In genomic region chr1:235011064-235011598, GRCh38 we compare ENCODE assay signal across 8 cellular contexts.
DNase-seq lines count a peak whose midpoint lies in the region; ATAC-seq and TF ChIP-seq lines count a peak whose summit lies in the region.

No MANE protein-coding gene starts in this region.

- POLR2A ChIA-PET in naive thymus-derived CD4-positive, alpha-beta T cell (lab: Charles Lee): interaction anchor here (1.0 to 1.7 kb wide), 6 partner anchors 32 to 533 kb away, joined by 3 to 22 read pairs (median 4); partner anchors contain the start of genes IRF2BP2 and TARBP1

- CTCF ChIA-PET in naive thymus-derived CD4-positive, alpha-beta T cell (lab: Charles Lee): interaction anchor here (1.1 to 1.2 kb wide), 2 partner anchors 32 to 511 kb away, joined by 3 to 7 read pairs; no protein-coding TSS in a partner anchor

- in situ Hi-C loops in transverse colon (cut with MboI; ENCODE audit: low pct_ligation_motif_present in 1 of 4, low pct_unique_long_range_greater_than_20kb in 1 of 4, low sequenced_read_pairs in 3 of 4): no loop called here

- no peak for TF ChIP-seq EP300 in transverse colon (IDR thresholded peaks at IDR 0.05; ENCODE audit: low read depth)

- H3K27ac ChIP-seq in naive thymus-derived CD4-positive, alpha-beta T cell (ENCODE audit: low read depth, low read length): peak overlapping the region; percentile 91
- H3K27ac ChIP-seq in transverse colon: peak overlapping the region in 3 of 4 donors; percentile 8 to 59 (median 35)

- H3K27ac Mint-ChIP-seq in activated T-cell treated with anti-CD3 and anti-CD28 coated beads, Interleukin-2, amount 50 U/mL, for 72 hours: peak overlapping the region; percentile 97
- peak overlapping the region; percentile 91 to 98 (median 97) for H3K27ac Mint-ChIP-seq in naive thymus-derived CD4-positive, alpha-beta T cell
- no peak overlapping the region for H3K27ac Mint-ChIP-seq in type B pancreatic cell

- 74% methylated on average over 7 of the region's 7 CpGs; no CpG with 5 or more reads in 1 of the 2 donors for WGBS in transverse colon (ENCODE audit: low coverage in 1 of 2), 2 donors

- no peaks in the 10 kb centered on the region for H3K27me3 Mint-ChIP-seq in activated T-cell treated with anti-CD3 and anti-CD28 coated beads, Interleukin-2, amount 50 U/mL, for 72 hours (ENCODE audit: low read depth)
- peaks cover 0 to 5% (median 0%) of the 10 kb centered on the region in 5 donors for H3K27me3 Mint-ChIP-seq in naive thymus-derived CD4-positive, alpha-beta T cell
- no peaks in the 10 kb centered on the region for H3K27me3 Mint-ChIP-seq in type B pancreatic cell

- peaks cover 27 to 34% of the 10 kb centered on the region in 2 donors for H3K4me1 ChIP-seq in naive thymus-derived CD4-positive, alpha-beta T cell (ENCODE audit: control insufficient read depth in 2 of 2, insufficient read depth in 2 of 2, low read length in 2 of 2)
- peaks cover 0 to 11% (median 3%) of the 10 kb centered on the region in 4 donors for H3K4me1 ChIP-seq in transverse colon

- H3K4me3 ChIP-seq in naive thymus-derived CD4-positive, alpha-beta T cell (ENCODE audit: low read length): peak overlapping the region; percentile 48
- H3K4me3 ChIP-seq in transverse colon: no peak overlapping the region

- peak overlapping the region; percentile 73 to 76 for H3K4me3 Mint-ChIP-seq in activated T-cell treated with anti-CD3 and anti-CD28 coated beads, Interleukin-2, amount 50 U/mL, for 72 hours
- peak overlapping the region; percentile 72 to 84 (median 80) for H3K4me3 Mint-ChIP-seq in naive thymus-derived CD4-positive, alpha-beta T cell
- H3K4me3 Mint-ChIP-seq in type B pancreatic cell: no peak overlapping the region

- no peaks in the 10 kb centered on the region for H3K9me3 ChIP-seq in naive thymus-derived CD4-positive, alpha-beta T cell (ENCODE audit: control insufficient read depth in 2 of 3, low read length in 3 of 3)
- H3K9me3 ChIP-seq in transverse colon: no peaks in the 10 kb centered on the region

- peak; percentile 53 for DNase-seq in activated gamma-delta T cell treated with anti-CD3 and anti-CD28 coated beads, Interleukin-2, amount 50 U/mL, for 16 hours (ENCODE audit: low read depth)
- DNase-seq in activated gamma-delta T cell treated with Interleukin-2 at 50 U/mL for 16 hours (no peak), transverse colon (no peak), type B pancreatic cell (ENCODE audit: extremely low spot score, unreplicated experiment) (no peak), DMS79 treated with DMSO at 0.1 percent for 48 hours (lab: John Stamatoyannopoulos, UW) (no peak), NCI-H1436 treated with DMSO at 0.1 percent for 48 hours (lab: John Stamatoyannopoulos, UW) (no peak)
- peak; percentile 81 to 88 for DNase-seq in activated T-cell treated with anti-CD3 and anti-CD28 coated beads, Interleukin-2, amount 50 U/mL, for 72 hours
- peak in 3 of 9 donors; percentile 9 to 78 (median 70) for DNase-seq in naive thymus-derived CD4-positive, alpha-beta T cell

- TF ChIP-seq POLR2A in transverse colon (IDR thresholded peaks at IDR 0.05): no peak

- no peaks in the 10 kb centered on the region for H3K36me3 ChIP-seq in naive thymus-derived CD4-positive, alpha-beta T cell (ENCODE audit: control insufficient read depth in 2 of 3, insufficient read depth in 3 of 3, low read length in 3 of 3)
- H3K36me3 ChIP-seq in transverse colon: no peaks in the 10 kb centered on the region

- peak; percentile 33 to 49 for ATAC-seq in activated T-cell treated with anti-CD3 and anti-CD28 coated beads, Interleukin-2, amount 50 U/mL, for 72 hours (replicated peaks in 1 of 2)
- ATAC-seq in naive thymus-derived CD4-positive, alpha-beta T cell: no peak

- H3K36me3 Mint-ChIP-seq in activated T-cell treated with anti-CD3 and anti-CD28 coated beads, Interleukin-2, amount 50 U/mL, for 72 hours (ENCODE audit: insufficient read depth in 2 of 2): peaks cover 37 to 42% of the 10 kb centered on the region in 2 donors
- peaks cover 0 to 33% (median 3%) of the 10 kb centered on the region in 5 donors for H3K36me3 Mint-ChIP-seq in naive thymus-derived CD4-positive, alpha-beta T cell
- no peaks in the 10 kb centered on the region for H3K36me3 Mint-ChIP-seq in type B pancreatic cell

- H3K27me3 ChIP-seq in naive thymus-derived CD4-positive, alpha-beta T cell (ENCODE audit: control insufficient read depth in 2 of 2, insufficient read depth in 2 of 2, low read length in 2 of 2): no peaks in the 10 kb centered on the region
- H3K27me3 ChIP-seq in transverse colon: no peaks in the 10 kb centered on the region

- no peak for TF ChIP-seq CTCF in transverse colon (IDR thresholded peaks at IDR 0.05)
- TF ChIP-seq CTCF in type B pancreatic cell (conservative IDR thresholded peaks at IDR 0.05): no peak

- peaks cover 13 to 14% of the 10 kb centered on the region in 2 donors for H3K9me3 Mint-ChIP-seq in activated T-cell treated with anti-CD3 and anti-CD28 coated beads, Interleukin-2, amount 50 U/mL, for 72 hours
- H3K9me3 Mint-ChIP-seq in naive thymus-derived CD4-positive, alpha-beta T cell: peaks cover 0 to 14% (median 0%) of the 10 kb centered on the region in 11 donors
- peaks cover 13% of the 10 kb centered on the region for H3K9me3 Mint-ChIP-seq in type B pancreatic cell

- intact Hi-C loops in naive thymus-derived CD4-positive, alpha-beta T cell (cut with micrococcal nuclease): loop anchor here (1.0 to 10.0 kb wide), 12 partner anchors 31 to 634 kb away; partner anchors contain the start of genes ARID4B (in 1 of the 2), GGPS1 (in 1 of the 2) and GNG4 (in 1 of the 2)
- intact Hi-C loops in transverse colon (cut with DNase I; ENCODE audit: low total_unique reads): no loop called here

- peaks cover 98% of the 10 kb centered on the region for H3K4me1 Mint-ChIP-seq in activated T-cell treated with anti-CD3 and anti-CD28 coated beads, Interleukin-2, amount 50 U/mL, for 72 hours (ENCODE audit: low read depth)
- peaks cover 41 to 84% (median 74%) of the 10 kb centered on the region in 7 donors for H3K4me1 Mint-ChIP-seq in naive thymus-derived CD4-positive, alpha-beta T cell
- H3K4me1 Mint-ChIP-seq in type B pancreatic cell (ENCODE audit: unreplicated experiment): peaks cover 13% of the 10 kb centered on the region

Comparison
In these comparisons a context has a peak if more than half of its experiments do, and no peak if none do; other contexts are left out.
1. DNase-seq: peak in activated gamma-delta T cell treated with anti-CD3 and anti-CD28 coated beads, Interleukin-2, amount 50 U/mL, for 16 hours (single experiment) and activated T-cell treated with anti-CD3 and anti-CD28 coated beads, Interleukin-2, amount 50 U/mL, for 72 hours (2 of 2); none in activated gamma-delta T cell treated with Interleukin-2 at 50 U/mL for 16 hours (single experiment), transverse colon (single experiment), type B pancreatic cell (single experiment), DMS79 treated with DMSO at 0.1 percent for 48 hours (single experiment) and NCI-H1436 treated with DMSO at 0.1 percent for 48 hours (single experiment).